ENCODE assay signal across 16 cellular contexts in genomic region chr16:51237207-51237606, GRCh38.
A peak's percentile ranks its signal among the peaks of the same experiment; 100 is the strongest.
DNase-seq lines count a peak whose midpoint lies in the region; ATAC-seq and TF ChIP-seq lines count a peak whose summit lies in the region.
"Had no signal": no experiment of that assay in that cellular context is flagged by ENCODE, and none has a peak within 500 bp of the region (broad histone marks: within the 10 kb centered on the region; RNA-seq: fewer than 3 reads in every experiment).

No MANE protein-coding gene starts in this region.

- no peak overlapping the region for H2BK15ac ChIP-seq in mesendoderm (replicated peaks; ENCODE audit: low read depth)

- H3K27ac ChIP-seq in HUES48 (ENCODE audit: low read depth, low read length) (peak overlapping the region; percentile 64), dorsolateral prefrontal cortex (peak overlapping the region in 58 of 59 donors; percentile 69 to 99 (median 94)), mesendoderm (ENCODE audit: low read depth, low read length) (peak overlapping the region; percentile 65), substantia nigra (ENCODE audit: low read depth, low read length, poor library complexity, severe bottlenecking) (peak overlapping the region; percentile 96)
- H3K27ac ChIP-seq: C4-2B, HL-60, SK-N-MC had no signal

- no peak for DNase-seq in dorsolateral prefrontal cortex
- peak; percentile 16 for DNase-seq in mesendoderm
- DNase-seq in substantia nigra (lab: John Stamatoyannopoulos, UW): peak in 4 of 49 donors; percentile 17 to 50 (median 34)
- no peak for DNase-seq in DMS 273 treated with DMSO at 0.1 percent for 48 hours (lab: John Stamatoyannopoulos, UW)
- no peak for DNase-seq in activated naive CD4-positive, alpha-beta T cell (lab: John Stamatoyannopoulos, UW)
- DNase-seq: H9, KG1, NCI-H1436, NCI-H2029 had no signal

- H2BK5ac ChIP-seq in mesendoderm (ENCODE audit: low read length): peak overlapping the region; percentile 96

- H3K27me3 ChIP-seq in HUES48 (ENCODE audit: control insufficient read depth, insufficient read depth, low read length) (peaks cover under 1% of the 10 kb centered on the region; the same call in 1 of the 2 replicates), dorsolateral prefrontal cortex (no peaks in the 10 kb centered on the region), mesendoderm (ENCODE audit: insufficient read depth, low read length, poor library complexity) (no peaks in the 10 kb centered on the region)

- peak overlapping the region; percentile 91 for H2AK5ac ChIP-seq in mesendoderm (ENCODE audit: low read length)

- peaks cover 25% of the 10 kb centered on the region for H3K4me1 ChIP-seq in HUES48 (ENCODE audit: control insufficient read depth, insufficient read depth, low read length)
- peaks cover 9% of the 10 kb centered on the region for H3K4me1 ChIP-seq in mesendoderm (ENCODE audit: control insufficient read depth, low read depth, low read length)

- no peak overlapping the region for H4K8ac ChIP-seq in mesendoderm (ENCODE audit: low read depth, low read length)

- no CpG with 5 or more reads among the region's 2 CpGs for WGBS in mesendoderm (ENCODE audit: extremely low coverage, insufficient coverage, low lambda C conversion rate)

- H3K79me1 ChIP-seq in mesendoderm (ENCODE audit: low read length): no peaks in the 10 kb centered on the region

- ATAC-seq in GM19455 (IDR thresholded peaks at IDR 0.05; ENCODE audit: unreplicated experiment): no peak
- ATAC-seq: Panc1, Right ventricle myocardium inferior had no signal

- H3K4ac ChIP-seq in mesendoderm (ENCODE audit: low read depth, low read length): peak overlapping the region; percentile 17

- intact Hi-C loops in dorsolateral prefrontal cortex (cut with DNase I): loop anchor here in 1 of 2 donors (5.0 to 10.0 kb wide), 2 partner anchors 35 to 208 kb away; no protein-coding TSS in a partner anchor

- no peak overlapping the region for H4K5ac ChIP-seq in mesendoderm (ENCODE audit: low read length)

- peak overlapping the region; percentile 39 for H2BK120ac ChIP-seq in mesendoderm (ENCODE audit: low read depth, low read length)

- H3K18ac ChIP-seq in mesendoderm (ENCODE audit: low read length): peak overlapping the region; percentile 84

- H3K36me3 ChIP-seq in HUES48 (ENCODE audit: control insufficient read depth, insufficient read depth, low read length): no peaks in the 10 kb centered on the region
- no peaks in the 10 kb centered on the region for H3K36me3 ChIP-seq in mesendoderm (ENCODE audit: control insufficient read depth, insufficient read depth, low read length)

- H3K9ac ChIP-seq in HUES48 (ENCODE audit: low read depth, low read length) (no peak overlapping the region), mesendoderm (ENCODE audit: low read length) (peak overlapping the region; percentile 28)

- no peaks in the 10 kb centered on the region for H3K79me2 ChIP-seq in mesendoderm (ENCODE audit: control insufficient read depth, insufficient read depth, low read length)

- no peak overlapping the region for H3K4me3 ChIP-seq in HUES48 (ENCODE audit: low read depth, low read length)
- H3K4me3 ChIP-seq in dorsolateral prefrontal cortex: peak overlapping the region in 4 of 59 donors; percentile 17 to 31 (median 21)
- H3K4me3 ChIP-seq in mesendoderm (ENCODE audit: low read length): no peak overlapping the region
- H3K4me3 ChIP-seq: SK-N-MC had no signal

- peak overlapping the region; percentile 89 for H3K56ac ChIP-seq in mesendoderm (ENCODE audit: low read length)

- H3K4me2 ChIP-seq in mesendoderm (ENCODE audit: low read length): no peak overlapping the region

- H3K23ac ChIP-seq in mesendoderm (ENCODE audit: low read length): peak overlapping the region; percentile 97

- TF ChIP-seq CTCF in dorsolateral prefrontal cortex (IDR thresholded peaks at IDR 0.05 in 54 of 56, conservative IDR thresholded peaks at IDR 0.05 in 2 of 56; ENCODE audit: low read depth in 1 of 56, partially characterized antibody in 56 of 56): no peak

- H3K9me3 ChIP-seq in HUES48 (ENCODE audit: control insufficient read depth, insufficient read depth, low read length): no peaks in the 10 kb centered on the region
